ENCODE assay signal across 8 cellular contexts in genomic region chr1:53014791-53015507, GRCh38. TPM values are rescaled to one million over a fixed set of nuclear protein-coding genes. Genes with fewer than 3 reads are reported as not detected.
DNase-seq lines count a peak whose midpoint lies in the region.

No MANE protein-coding gene starts in this region.

- CTCF ChIA-PET in activated naive CD4-positive, alpha-beta T cell treated with anti-CD3 and anti-CD28 coated beads for 36 hours (lab: Charles Lee): interaction anchor here (0.6 to 1.7 kb wide), 3 partner anchors 167 to 1118 kb away, joined by 3 read pairs; partner anchors contain the start of gene ZYG11A

- H3K36me3 Mint-ChIP-seq in activated naive CD4-positive, alpha-beta T cell treated with anti-CD3 and anti-CD28 coated beads for 36 hours (ENCODE audit: low read depth): peaks cover 8% of the 10 kb centered on the region

- peak overlapping the region; percentile 78 for H3K4me3 Mint-ChIP-seq in activated naive CD4-positive, alpha-beta T cell treated with anti-CD3 and anti-CD28 coated beads for 36 hours

- H3K27ac Mint-ChIP-seq in activated naive CD4-positive, alpha-beta T cell treated with anti-CD3 and anti-CD28 coated beads for 36 hours: peak overlapping the region; percentile 60

- H3K36me3 ChIP-seq in SJCRH30: no peaks in the 10 kb centered on the region

- no peaks in the 10 kb centered on the region for H3K9me3 ChIP-seq in SJCRH30 (replicated peaks)

- peaks cover 20% of the 10 kb centered on the region for H3K4me1 Mint-ChIP-seq in activated naive CD4-positive, alpha-beta T cell treated with anti-CD3 and anti-CD28 coated beads for 36 hours (ENCODE audit: low read depth)

- no peaks in the 10 kb centered on the region for H3K9me3 Mint-ChIP-seq in activated naive CD4-positive, alpha-beta T cell treated with anti-CD3 and anti-CD28 coated beads for 36 hours

- DNase-seq in EL (peak; percentile 87), HCEC 1CT (peak; percentile 88), MV-4-11 (lab: John Stamatoyannopoulos, UW) (peak; percentile 91), SJCRH30 (peak; percentile 87 to 91), globus pallidus (ENCODE audit: low spot score) (peak; percentile 74), nucleus accumbens (lab: John Stamatoyannopoulos, UW) (peak in 53 of 56 donors; percentile 2 to 78 (median 43)), superior temporal gyrus (ENCODE audit: extremely low spot score) (peak; percentile 87)
- peak; percentile 91 for DNase-seq in activated naive CD4-positive, alpha-beta T cell treated with anti-CD3 and anti-CD28 coated beads for 36 hours

- H3K27me3 Mint-ChIP-seq in activated naive CD4-positive, alpha-beta T cell treated with anti-CD3 and anti-CD28 coated beads for 36 hours (ENCODE audit: low read depth): no peaks in the 10 kb centered on the region

- H3K4me1 ChIP-seq in SJCRH30: no peaks in the 10 kb centered on the region; the same call in 1 of the 2 replicates

- intact Hi-C loops in activated naive CD4-positive, alpha-beta T cell treated with anti-CD3 and anti-CD28 coated beads for 36 hours (cut with micrococcal nuclease): loop anchor here (1.0 to 10.0 kb wide), 8 partner anchors 9 to 959 kb away; partner anchors contain the start of genes BTF3L4, CPT2, MAGOH and ORC1

- no peaks in the 10 kb centered on the region for H3K27me3 ChIP-seq in SJCRH30

- H3K27ac ChIP-seq in SJCRH30: peak overlapping the region; percentile 1; the same call in 1 of the 2 replicates

- peak overlapping the region; percentile 66 for H3K4me3 ChIP-seq in SJCRH30

RNA-seq across cellular contexts. Expression of gene PODN, which starts 47.1 kb away (rescaled TPM):
- 0.41 and 0.42 TPM in 2 replicates for total RNA-seq in SJCRH30 (2014; rRNA removed; shearing (Covaris generic))
- not detected for total RNA-seq in activated naive CD4-positive, alpha-beta T cell treated with anti-CD3 and anti-CD28 coated beads for 36 hours

Comparison
In these comparisons a context has a peak if more than half of its experiments do, and no peak if none do; other contexts are left out.
1. Peak in every context shown above with its lines: DNase-seq, H3K4me3 ChIP-seq and H3K27ac ChIP-seq.